In genomic region chr15:57425842-57426241, GRCh38 we compare ENCODE assay signal across 23 cellular contexts. TPM values are rescaled to one million over a fixed set of nuclear protein-coding genes. Genes with fewer than 3 reads are reported as not detected.
A peak's percentile ranks its signal among the peaks of the same experiment; 100 is the strongest.
DNase-seq lines count a peak whose midpoint lies in the region; ATAC-seq, FAIRE-seq and TF ChIP-seq lines count a peak whose summit lies in the region.
"Had no signal": no experiment of that assay in that cellular context is flagged by ENCODE, and none has a peak within 500 bp of the region (broad histone marks: within the 10 kb centered on the region; RNA-seq: fewer than 3 reads in every experiment).

No MANE protein-coding gene starts in this region.

- no peak overlapping the region for H3K4me2 ChIP-seq in HepG2 (ENCODE audit: low read depth, low read length)
- no peak overlapping the region for H3K4me2 ChIP-seq in mesenchymal stem cell (ENCODE audit: low read length, poor library complexity, severe bottlenecking)
- H3K4me2 ChIP-seq: A549 had no signal

- H3K4me1 ChIP-seq in right lobe of liver: peaks cover 0 to 36% (median 15%) of the 10 kb centered on the region in 4 donors
- peaks cover 50% of the 10 kb centered on the region for H3K4me1 ChIP-seq in HepG2 (ENCODE audit: insufficient read depth, low read length)
- peaks cover 23% of the 10 kb centered on the region for H3K4me1 ChIP-seq in mesenchymal stem cell (ENCODE audit: control insufficient read depth, insufficient read depth, low read depth, low read length)
- H3K4me1 ChIP-seq: BE2C had no signal

- no peaks in the 10 kb centered on the region for H4K20me1 ChIP-seq in HepG2 (ENCODE audit: insufficient read depth, low read length)
- H4K20me1 ChIP-seq: BLaER1 treated with 17β-estradiol and CSF1 and Interleukin-3, amounts not matched to agents 10 nM and 100 nM had no signal

- TF ChIP-seq EP300 in HepG2 (IDR thresholded peaks at IDR 0.05; ENCODE audit: low read depth in 2 of 2, low read length in 2 of 2) (no peak), HepG2 (CRISPR knock-in tag; IDR thresholded peaks at IDR 0.05; ENCODE audit: borderline replicate concordance) (no peak)

- no peaks in the 10 kb centered on the region for H3K27me3 ChIP-seq in right lobe of liver
- H3K27me3 ChIP-seq in HepG2 (ENCODE audit: control insufficient read depth in 1 of 2, insufficient read depth in 2 of 2, low read length in 2 of 2): no peaks in the 10 kb centered on the region
- H3K27me3 ChIP-seq in H7 (ENCODE audit: control insufficient read depth, insufficient read depth, low read length): no peaks in the 10 kb centered on the region
- H3K27me3 ChIP-seq in mesenchymal stem cell (ENCODE audit: control insufficient read depth in 1 of 2, insufficient read depth in 1 of 2, low read length in 2 of 2): peaks cover 0 to 13% of the 10 kb centered on the region in 2 experiments
- H3K27me3 ChIP-seq: BE2C; BLaER1 treated with 17β-estradiol and CSF1 and Interleukin-3, amounts not matched to agents 10 nM and 100 nM had no signal

- peaks cover 7% of the 10 kb centered on the region for H3K79me2 ChIP-seq in HepG2 (ENCODE audit: insufficient read depth, low read length)

- ATAC-seq in right lobe of liver (no peak), HepG2 (no peak), GM21360 (IDR thresholded peaks at IDR 0.05; ENCODE audit: unreplicated experiment) (no peak)
- ATAC-seq: A549 had no signal

- CTCF ChIA-PET in HepG2 (lab: Yijun Ruan, JAX; ENCODE audit: low intra/inter-chr PET ratio, low total read pairs): no interaction called here

- no peak for TF ChIP-seq POLR2A in right lobe of liver (IDR thresholded peaks at IDR 0.05)
- TF ChIP-seq POLR2A in HepG2 (IDR thresholded peaks at IDR 0.05; ENCODE audit: insufficient read depth in 1 of 2, low read depth in 2 of 2, low read length in 2 of 2): no peak

- H3K36me3 ChIP-seq in right lobe of liver: no peaks in the 10 kb centered on the region
- H3K36me3 ChIP-seq in HepG2 (replicated peaks in 1 of 2; ENCODE audit: control insufficient read depth in 1 of 2, insufficient read depth in 2 of 2, low read length in 2 of 2): no peaks in the 10 kb centered on the region
- no peaks in the 10 kb centered on the region for H3K36me3 ChIP-seq in H7 (replicated peaks; ENCODE audit: control insufficient read depth, insufficient read depth, low read length)
- H3K36me3 ChIP-seq in mesenchymal stem cell (ENCODE audit: control insufficient read depth in 1 of 2, insufficient read depth in 2 of 2, low read depth in 1 of 2, low read length in 2 of 2): peaks cover 0 to 3% of the 10 kb centered on the region in 2 experiments
- H3K36me3 ChIP-seq: BE2C; BLaER1 treated with 17β-estradiol and CSF1 and Interleukin-3, amounts not matched to agents 10 nM and 100 nM had no signal

- no peak overlapping the region for H3K14ac ChIP-seq in mesenchymal stem cell (ENCODE audit: low read length in 2 of 2)

- H2AFZ ChIP-seq in HepG2 (ENCODE audit: low read length) (no peak overlapping the region), mesenchymal stem cell (ENCODE audit: low read depth, low read length) (no peak overlapping the region)
- H2AFZ ChIP-seq: GM23248 had no signal

- no peak overlapping the region for H4K8ac ChIP-seq in mesenchymal stem cell (ENCODE audit: low read length)

- H2BK120ac ChIP-seq in mesenchymal stem cell (ENCODE audit: low read depth, low read length): no peak overlapping the region

- H3K23ac ChIP-seq in mesenchymal stem cell (ENCODE audit: low read length in 2 of 2): no peak overlapping the region

- 60% methylated on average over 3 of the region's 3 CpGs for WGBS in right lobe of liver (ENCODE audit: insufficient coverage, low coverage, low lambda C conversion rate, missing lambda C conversion rate)
- 67% methylated on average over 3 of the region's 3 CpGs for WGBS in HepG2 (ENCODE audit: low lambda C conversion rate)
- WGBS in mesenchymal stem cell: 92% methylated on average over 1 of the region's 3 CpGs

- peak overlapping the region; percentile 29 for H2AK5ac ChIP-seq in mesenchymal stem cell (ENCODE audit: low read length, severe bottlenecking)

- H3K79me1 ChIP-seq in mesenchymal stem cell (replicated peaks; ENCODE audit: low read length, poor library complexity, severe bottlenecking): peaks cover 12% of the 10 kb centered on the region

- H3K4me3 ChIP-seq in right lobe of liver: no peak overlapping the region
- H3K4me3 ChIP-seq in HepG2 (replicated peaks in 1 of 3; ENCODE audit: insufficient read depth in 1 of 3, low read depth in 2 of 3, low read length in 3 of 3): no peak overlapping the region
- no peak overlapping the region for H3K4me3 ChIP-seq in H7 (ENCODE audit: insufficient read depth, low read depth, low read length)
- no peak overlapping the region for H3K4me3 ChIP-seq in mesenchymal stem cell (ENCODE audit: insufficient read depth in 1 of 2, low read depth in 1 of 2, low read length in 2 of 2)
- H3K4me3 ChIP-seq: A549; BLaER1 treated with 17β-estradiol and CSF1 and Interleukin-3, amounts not matched to agents 10 nM and 100 nM; GM23248 had no signal

- H2BK12ac ChIP-seq in mesenchymal stem cell (ENCODE audit: low read length in 2 of 2): no peak overlapping the region

- DNase-seq in right lobe of liver (no peak), HepG2 (ENCODE audit: low spot score) (no peak), H7 (peak; percentile 60), mesenchymal stem cell (no peak), globus pallidus (ENCODE audit: low spot score) (no peak), UCSD-AML1 (lab: John Stamatoyannopoulos, UW; ENCODE audit: unreplicated experiment) (no peak)
- DNase-seq: 8988T; ACHN; AML-193; BE2C; CD4-positive, alpha-beta T cell; CD8-positive, alpha-beta memory T cell; DMS 273 treated with DMSO at 0.1 percent for 48 hours; DMS79; EL; GM23248; HCEC 1CT had no signal

- no peak overlapping the region for H3K4ac ChIP-seq in mesenchymal stem cell (ENCODE audit: low read depth in 1 of 2, low read length in 2 of 2)

- H3K18ac ChIP-seq in mesenchymal stem cell (ENCODE audit: low read depth in 1 of 2, low read length in 2 of 2): no peak overlapping the region

- no peak overlapping the region for H2BK5ac ChIP-seq in mesenchymal stem cell (ENCODE audit: low read depth, low read length, poor library complexity, severe bottlenecking)

- BruUV-seq in HepG2 (replicated peaks; lab: Mats Ljungman, UMichigan): no TSS peak

- in situ Hi-C loops in HepG2 (cut with HindIII; ENCODE audit: extremely low pct_ligation_motif_present, low pct_unique_long_range_greater_than_20kb): no loop called here

- H3K9ac ChIP-seq in HepG2 (ENCODE audit: insufficient read depth, low read depth, low read length) (no peak overlapping the region), mesenchymal stem cell (ENCODE audit: low read length) (no peak overlapping the region)
- H3K9ac ChIP-seq: BLaER1 treated with 17β-estradiol and CSF1 and Interleukin-3, amounts not matched to agents 10 nM and 100 nM; GM23248 had no signal

- H2BK15ac ChIP-seq in mesenchymal stem cell (ENCODE audit: low read depth, poor library complexity, severe bottlenecking): no peak overlapping the region

- POLR2A ChIA-PET in HepG2 (lab: Yijun Ruan, JAX): no interaction called here

- peak overlapping the region in 2 of 3 donors; percentile 35 to 67 for H3K27ac ChIP-seq in right lobe of liver
- no peak overlapping the region for H3K27ac ChIP-seq in HepG2 (ENCODE audit: extremely low read length, insufficient read depth, low read length)
- no peak overlapping the region for H3K27ac ChIP-seq in mesenchymal stem cell (ENCODE audit: low read length, poor library complexity, severe bottlenecking)
- H3K27ac ChIP-seq: GM23248 had no signal

- no peak for TF ChIP-seq RAD21 in HepG2 (CRISPR knock-in tag; IDR thresholded peaks at IDR 0.05)

- no peak for FAIRE-seq in HepG2 (lab: Jason Lieb, UNC)
- FAIRE-seq: A549, D721Med, GM12892 had no signal

- intact Hi-C loops in right lobe of liver (cut with DNase I): no loop called here
- intact Hi-C loops in HepG2 (cut with micrococcal nuclease; ENCODE audit: unreplicated experiment): loop anchor here (5.0 kb wide), 1 partner anchor 34 kb away; no protein-coding TSS in a partner anchor

- H3K9me3 ChIP-seq in right lobe of liver (no peaks in the 10 kb centered on the region), HepG2 (ENCODE audit: low read length) (no peaks in the 10 kb centered on the region), mesenchymal stem cell (ENCODE audit: control insufficient read depth, low read length) (no peaks in the 10 kb centered on the region)
- H3K9me3 ChIP-seq: A549, BE2C had no signal

- no peak for TF ChIP-seq CTCF in right lobe of liver (IDR thresholded peaks at IDR 0.05)
- no peak for TF ChIP-seq CTCF in HepG2 (CRISPR knock-in tag; IDR thresholded peaks at IDR 0.05)

- H4K91ac ChIP-seq in mesenchymal stem cell (ENCODE audit: low read length): no peak overlapping the region

TF ChIP-seq in HepG2, 621 proteins besides CTCF, POLR2A, EP300 and RAD21 (continues in another document):
- TF ChIP-seq NFATC3 (CRISPR knock-in tag; IDR thresholded peaks at IDR 0.05): no peak

RNA-seq across cellular contexts. Expression of gene CGNL1, which starts 49.5 kb away (rescaled TPM):
- total RNA-seq in right lobe of liver: 10 to 100 TPM; 23.6 to 54.5 (median 42.9) TPM
- total RNA-seq in HepG2 (2016; rRNA removed; fragmentation: Illumina TruSeq; extraction: Trizol): 15.6 and 16.2 TPM in 2 replicates
- total RNA-seq in HepG2 (2016; cell fraction: cytosol; rRNA removed; fragmentation: Illumina TruSeq; extraction: Trizol; ENCODE audit: low read depth): 7.7 and 9.4 TPM in 2 replicates
- total RNA-seq in HepG2 (2016; cell fraction: insoluble cytoplasmic fraction; rRNA removed; fragmentation: Illumina TruSeq; extraction: Trizol): 14.2 and 15.2 TPM in 2 replicates
- 8.3 and 8.9 TPM in 2 replicates for total RNA-seq in HepG2 (2016; cell fraction: membrane; rRNA removed; fragmentation: Illumina TruSeq; extraction: Trizol)
- total RNA-seq in HepG2 (2016; cell fraction: nucleus; rRNA removed; fragmentation: Illumina TruSeq; extraction: Trizol): 15.2 and 18.4 TPM in 2 replicates
- polyA plus RNA-seq in HepG2 (2011; rRNA removed): 5.6 and 6.2 TPM in 2 replicates
- polyA plus RNA-seq in HepG2 (2011; cell fraction: cytosol; rRNA removed): 3.3 and 4.1 TPM in 2 replicates
- polyA plus RNA-seq in HepG2 (2011; cell fraction: nucleus; rRNA removed): 8.2 and 8.8 TPM in 2 replicates
- 5.6 and 8.0 TPM in 2 replicates for polyA plus RNA-seq in HepG2 (2012)
- 0.40 and 0.80 TPM in 2 replicates for polyA plus RNA-seq in HepG2 (2016; cell fraction: cytosol; fragmentation: Illumina TruSeq; extraction: Trizol; ENCODE audit: low read depth)
- polyA plus RNA-seq in HepG2 (2016; cell fraction: insoluble cytoplasmic fraction; fragmentation: Illumina TruSeq; extraction: Trizol; ENCODE audit: low read depth): 10.1 and 12.1 TPM in 2 replicates
- polyA plus RNA-seq in HepG2 (2016; cell fraction: membrane; fragmentation: Illumina TruSeq; extraction: Trizol; ENCODE audit: low read depth): 1.1 and 1.4 TPM in 2 replicates
- polyA plus RNA-seq in HepG2 (2016; cell fraction: nucleus; fragmentation: Illumina TruSeq; extraction: Trizol; ENCODE audit: insufficient read depth, low read depth): 16.9 and 17.7 TPM in 2 replicates
- 12.1 TPM in 1 of 2 replicates, not detected in the other for polyA minus RNA-seq in HepG2 (2011; rRNA and poly(A)+ RNA removed; ENCODE audit: low replicate concordance)
- polyA minus RNA-seq in HepG2 (2011; cell fraction: cytosol; rRNA and poly(A)+ RNA removed): 7.9 and 9.0 TPM in 2 replicates
- polyA minus RNA-seq in HepG2 (2011; cell fraction: nucleus; rRNA and poly(A)+ RNA removed): 17.5 and 18.3 TPM in 2 replicates
- 10.6 and 17.0 TPM in 2 replicates for total RNA-seq in H7 (2014; rRNA removed; shearing (Covaris generic))
- polyA plus RNA-seq in mesenchymal stem cell (2013, experiment 1 of 2): 0.23 TPM
- 0.22 TPM for polyA plus RNA-seq in mesenchymal stem cell (2013, experiment 2 of 2)
- total RNA-seq: CD4-positive, alpha-beta T cell; CD8-positive, alpha-beta memory T cell had no signal
- polyA plus RNA-seq: CD14-positive monocyte; CD8-positive, alpha-beta memory T cell had no signal

Comparison
In these comparisons a context has a peak if more than half of its experiments do, and no peak if none do; other contexts are left out.
1. H3K27ac ChIP-seq: peak in right lobe of liver (2 of 3); none in HepG2 (single experiment) and mesenchymal stem cell (single experiment).